ENCODE assay signal across 8 cellular contexts in the genomic region with DNA sequence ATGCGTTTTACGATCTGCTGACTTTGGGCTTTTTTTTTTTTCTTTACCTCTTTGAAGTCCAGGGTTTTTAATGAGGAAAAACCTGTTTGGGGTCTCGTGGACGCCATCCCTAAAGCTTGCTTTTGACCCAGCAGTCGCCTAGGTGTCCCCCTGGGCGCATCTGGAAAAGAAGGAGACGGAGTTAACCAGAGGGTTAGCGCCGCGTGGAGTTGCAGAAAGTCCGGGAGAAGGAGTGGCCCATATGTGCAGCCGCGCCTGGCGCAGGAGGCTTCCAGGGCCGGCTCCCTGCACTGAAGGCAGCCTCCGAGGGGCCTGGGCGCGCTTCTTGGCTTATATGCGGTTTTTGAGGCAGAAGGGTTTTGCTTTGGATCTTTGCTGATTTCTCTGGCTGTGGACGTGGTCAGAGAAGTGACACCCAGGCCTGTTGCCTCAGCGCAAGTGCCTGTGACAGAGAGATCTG. TPM values are rescaled to one million over a fixed set of nuclear protein-coding genes. Genes with fewer than 3 reads are reported as not detected.
DNase-seq lines count a peak whose midpoint lies in the region; ATAC-seq and TF ChIP-seq lines count a peak whose summit lies in the region.

No MANE protein-coding gene starts in this region.

- intact Hi-C loops in CD4-positive, alpha-beta T cell (cut with DNase I, micrococcal nuclease) = loop anchor here (2.0 to 10.0 kb wide), 4 partner anchors 71 to 579 kb away; partner anchors contain the start of genes SYNJ2 (in 1 of the 2) and SYTL3 (in 1 of the 2)
- intact Hi-C loops in left ventricle myocardium superior (cut with micrococcal nuclease) = no loop called here

- no peak for TF ChIP-seq CTCF in CD4-positive, alpha-beta T cell (IDR thresholded peaks at IDR 0.05)

- H3K27me3 Mint-ChIP-seq in CD4-positive, alpha-beta T cell = no peaks in the 10 kb centered on the region

- H3K36me3 Mint-ChIP-seq in CD4-positive, alpha-beta T cell (ENCODE audit: low read depth) = peaks cover 6% of the 10 kb centered on the region

- POLR2A ChIA-PET in CD4-positive, alpha-beta T cell (lab: Charles Lee) = no interaction called here

- H3K4me1 Mint-ChIP-seq in CD4-positive, alpha-beta T cell (ENCODE audit: low read depth) = peaks cover 55% of the 10 kb centered on the region

- H3K4me3 ChIP-seq in skeletal muscle cell (ENCODE audit: low read depth, low read length) = peak overlapping the region; percentile 80

- no peak for ATAC-seq in CD4-positive, alpha-beta T cell (ENCODE audit: poor library complexity)
- peak; percentile 10 for ATAC-seq in HG03520 (IDR thresholded peaks at IDR 0.05; ENCODE audit: unreplicated experiment)
- peak; percentile 42 for ATAC-seq in left ventricle myocardium superior
- no peak for ATAC-seq in GM18858 (IDR thresholded peaks at IDR 0.05; ENCODE audit: unreplicated experiment)
- ATAC-seq in HG03565 (IDR thresholded peaks at IDR 0.05; ENCODE audit: unreplicated experiment) = no peak

- peak overlapping the region; percentile 87 for H3K27ac Mint-ChIP-seq in CD4-positive, alpha-beta T cell

- peak overlapping the region; percentile 78 for H3K27ac ChIP-seq in CD4-positive, alpha-beta T cell (ENCODE audit: low read depth, low read length)

- H3K9me3 Mint-ChIP-seq in CD4-positive, alpha-beta T cell = no peaks in the 10 kb centered on the region

- peak overlapping the region; percentile 96 for H3K4me3 Mint-ChIP-seq in CD4-positive, alpha-beta T cell

- no peaks in the 10 kb centered on the region for H3K27me3 ChIP-seq in CD4-positive, alpha-beta T cell (ENCODE audit: control insufficient read depth, insufficient read depth, low read length)

- no peaks in the 10 kb centered on the region for H3K9me3 ChIP-seq in CD4-positive, alpha-beta T cell (ENCODE audit: control insufficient read depth, low read length)

- DNase-seq in CD4-positive, alpha-beta T cell = peak in 1 of 10 experiments; percentile 17
- DNase-seq in activated CD8-positive, alpha-beta memory T cell treated with anti-CD3 and anti-CD28 coated beads, Interleukin-2, amount 50 U/mL, for 48 hours = peak; percentile 66
- DNase-seq in left ventricle myocardium superior (peak; percentile 40), skeletal muscle cell (ENCODE audit: low read depth) (no peak), NCI-H510A treated with DMSO at 0.1 percent for 48 hours (lab: John Stamatoyannopoulos, UW) (no peak)

- CTCF ChIA-PET in CD4-positive, alpha-beta T cell (lab: Charles Lee) = no interaction called here

RNA-seq across cellular contexts. Expression of gene TMEM181, which starts 0.9 kb away (rescaled TPM):
- 10 to 100 TPM; 10.2 to 10.9 TPM for total RNA-seq in CD4-positive, alpha-beta T cell
- 9.6 TPM for total RNA-seq in left ventricle myocardium superior

Comparison
In these comparisons a context has a peak if more than half of its experiments do, and no peak if none do; other contexts are left out.
1. ATAC-seq: peak in HG03520 (single experiment) and left ventricle myocardium superior (single experiment); none in CD4-positive, alpha-beta T cell (single experiment), GM18858 (single experiment) and HG03565 (single experiment).
2. DNase-seq: peak in activated CD8-positive, alpha-beta memory T cell treated with anti-CD3 and anti-CD28 coated beads, Interleukin-2, amount 50 U/mL, for 48 hours (single experiment) and left ventricle myocardium superior (single experiment); none in skeletal muscle cell (single experiment) and NCI-H510A treated with DMSO at 0.1 percent for 48 hours (single experiment).